24 cellular contexts compared by ENCODE assay signal in genomic region chr13:46372071-46372470, GRCh38. TPM values are rescaled to one million over a fixed set of nuclear protein-coding genes. Genes with fewer than 3 reads are reported as not detected.
"Had no signal": no experiment of that assay in that cellular context is flagged by ENCODE, and none has a peak within 500 bp of the region (broad histone marks: within the 10 kb centered on the region; RNA-seq: fewer than 3 reads in every experiment).

No MANE protein-coding gene starts in this region.

- FAIRE-seq: small intestine had no signal

- H3K4me1 Mint-ChIP-seq: activated CD8-positive, alpha-beta memory T cell treated with anti-CD3 and anti-CD28 coated beads, Interleukin-2, amount 10 ng/mL, durations not matched to agents 7 days and 5 days; activated naive CD4-positive, alpha-beta T cell treated with anti-CD3 and anti-CD28 coated beads, Interleukin-2, amount 10 ng/mL, durations not matched to agents 7 days and 5 days; central memory CD8-positive, alpha-beta T cell; WTC11 had no signal

- H3K27ac ChIP-seq: ascending aorta, foreskin keratinocyte, lower lobe of right lung, psoas muscle, right lobe of liver, stomach had no signal

- H3K36me3 Mint-ChIP-seq: activated CD4-positive, alpha-beta memory T cell treated with anti-CD3 and anti-CD28 coated beads for 36 hours; activated CD8-positive, alpha-beta memory T cell treated with anti-CD3 and anti-CD28 coated beads, Interleukin-2, amount 10 ng/mL, durations not matched to agents 7 days and 5 days; activated naive CD4-positive, alpha-beta T cell treated with anti-CD3 and anti-CD28 coated beads, Interleukin-2, amount 10 ng/mL, durations not matched to agents 7 days and 5 days; mesothelial cell of epicardium; WTC11 had no signal

- H3K9me3 ChIP-seq: ascending aorta, colonic mucosa, lower lobe of right lung, psoas muscle, right lobe of liver, stomach had no signal

- ATAC-seq: activated CD8-positive, alpha-beta memory T cell treated with anti-CD3 and anti-CD28 coated beads, Interleukin-2, amount 10 ng/mL, durations not matched to agents 7 days and 5 days; foreskin keratinocyte; left colon; lower lobe of right lung; psoas muscle; right lobe of liver; WTC11 had no signal

- H3K9me3 Mint-ChIP-seq: activated CD4-positive, alpha-beta memory T cell treated with anti-CD3 and anti-CD28 coated beads for 36 hours; activated naive CD4-positive, alpha-beta T cell treated with anti-CD3 and anti-CD28 coated beads, Interleukin-2, amount 10 ng/mL, durations not matched to agents 7 days and 5 days; activated T-helper 2 cell treated with anti-CD3 and anti-CD28 coated beads, Interferon-gamma antibody, Interleukin-2, Interleukin-4, amounts not matched to agents 10 μg/mL and 5 μg/mL and 100 μg/mL, durations not matched to agents 14 hours and 24 hours and 36 hours; central memory CD8-positive, alpha-beta T cell; mesothelial cell of epicardium; WTC11 had no signal

- H3K4me3 ChIP-seq: ascending aorta, colonic mucosa, lower lobe of right lung, psoas muscle, right lobe of liver, stomach had no signal

- H3K4me1 ChIP-seq: foreskin keratinocyte, psoas muscle, right lobe of liver had no signal

- H3K36me3 ChIP-seq: ascending aorta, colonic mucosa, lower lobe of right lung, right lobe of liver, stomach had no signal

- DNase-seq: activated CD4-positive, alpha-beta memory T cell treated with anti-CD3 and anti-CD28 coated beads for 36 hours; activated CD4-positive, alpha-beta T cell treated with anti-CD3 and anti-CD28 coated beads for 4 hours; activated CD8-positive, alpha-beta memory T cell treated with anti-CD3 and anti-CD28 coated beads, Interleukin-2, amount 10 ng/mL, durations not matched to agents 7 days and 5 days; activated naive CD4-positive, alpha-beta T cell treated with anti-CD3 and anti-CD28 coated beads, Interleukin-2, amount 10 ng/mL, durations not matched to agents 7 days and 5 days; colonic mucosa; foreskin keratinocyte; hypothalamus; islet precursor cell; left colon; lower lobe of right lung; psoas muscle; right lobe of liver; small intestine; stimulated activated CD4-positive, alpha-beta T cell treated with anti-CD3 and anti-CD28 coated beads, Interleukin-15, amount 100 ng/mL, for 24 hours; stimulated activated CD4-positive, alpha-beta T cell treated with anti-CD3 and anti-CD28 coated beads, Interleukin-2, amount 100 ng/mL, for 48 hours; stomach; T-helper 2 cell; trophoblast cell had no signal

- H3K27me3 ChIP-seq: ascending aorta, colonic mucosa, right lobe of liver had no signal

- H3K4me3 Mint-ChIP-seq: activated CD4-positive, alpha-beta memory T cell treated with anti-CD3 and anti-CD28 coated beads for 36 hours; activated CD8-positive, alpha-beta memory T cell treated with anti-CD3 and anti-CD28 coated beads, Interleukin-2, amount 10 ng/mL, durations not matched to agents 7 days and 5 days; activated naive CD4-positive, alpha-beta T cell treated with anti-CD3 and anti-CD28 coated beads, Interleukin-2, amount 10 ng/mL, durations not matched to agents 7 days and 5 days; central memory CD8-positive, alpha-beta T cell; mesothelial cell of epicardium; WTC11 had no signal

- H3K27ac Mint-ChIP-seq: activated CD4-positive, alpha-beta memory T cell treated with anti-CD3 and anti-CD28 coated beads for 36 hours; activated CD8-positive, alpha-beta memory T cell treated with anti-CD3 and anti-CD28 coated beads, Interleukin-2, amount 10 ng/mL, durations not matched to agents 7 days and 5 days; activated naive CD4-positive, alpha-beta T cell treated with anti-CD3 and anti-CD28 coated beads, Interleukin-2, amount 10 ng/mL, durations not matched to agents 7 days and 5 days; activated T-helper 2 cell treated with anti-CD3 and anti-CD28 coated beads, Interferon-gamma antibody, Interleukin-2, Interleukin-4, amounts not matched to agents 10 μg/mL and 5 μg/mL and 100 μg/mL, durations not matched to agents 14 hours and 24 hours and 36 hours; mesothelial cell of epicardium; WTC11 had no signal

RNA-seq across cellular contexts. Expression of gene RUBCNL, which starts 15.0 kb away (rescaled TPM):
- total RNA-seq: activated CD8-positive, alpha-beta memory T cell treated with anti-CD3 and anti-CD28 coated beads, Interleukin-2, amount 10 ng/mL, durations not matched to agents 7 days and 5 days; foreskin keratinocyte had no signal
- polyA plus RNA-seq: neural cell had no signal
